19 cellular contexts compared by ENCODE assay signal in the genomic region with DNA sequence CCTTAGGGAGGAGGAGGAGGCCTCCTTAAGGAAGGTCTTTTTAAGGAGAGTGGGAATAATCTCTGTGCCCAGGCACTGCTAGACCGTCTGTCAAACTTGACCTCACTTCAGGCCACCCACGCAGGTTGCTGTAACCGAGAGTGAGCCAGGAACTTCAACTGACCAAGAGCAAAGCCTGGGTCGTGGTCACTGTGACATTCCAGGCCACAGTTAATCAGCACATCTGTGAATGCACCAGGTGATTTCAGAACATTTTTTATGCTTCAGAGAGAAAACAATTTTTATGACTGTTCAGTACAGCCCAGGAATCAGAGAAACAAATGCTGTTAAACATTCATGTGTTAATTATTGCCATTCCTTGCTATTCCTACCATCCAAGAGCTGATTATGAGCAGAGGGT.
"Had no signal": no experiment of that assay in that cellular context is flagged by ENCODE, and none has a peak within 500 bp of the region (broad histone marks: within the 10 kb centered on the region; RNA-seq: fewer than 3 reads in every experiment).

No MANE protein-coding gene starts in this region.

- H3K36me3 ChIP-seq: breast epithelium, gastrocnemius medialis, lower lobe of right lung, pancreas, right atrium auricular region, stomach, tibial nerve had no signal

- FAIRE-seq: colon, pancreas had no signal

- H3K79me2 ChIP-seq: hepatocyte had no signal

- H3K4me1 Mint-ChIP-seq: central memory CD8-positive, alpha-beta T cell; stimulated activated naive B cell treated with anti-CD40 and anti-IgM and Interleukin-4, amounts not matched to agents 10 μg/mL and 1 μg/mL and 100 μg/mL, for 72 hours had no signal

- H3K4me3 Mint-ChIP-seq: activated CD4-positive, alpha-beta memory T cell treated with anti-CD3 and anti-CD28 coated beads for 36 hours; activated T-cell treated with anti-CD3 and anti-CD28 coated beads, Interleukin-2, amount 50 U/mL, for 24 hours; central memory CD8-positive, alpha-beta T cell; natural killer cell treated with Interleukin-12 subunit alpha and Interleukin-12 subunit beta and Interleukin-15 and Interleukin-18, amount 100 ng/mL, for 72 hours; stimulated activated naive B cell treated with anti-CD40 and anti-IgM and Interleukin-4, amounts not matched to agents 10 μg/mL and 1 μg/mL and 100 μg/mL, for 72 hours; T-helper 2 cell treated with Interferon-gamma antibody and Interleukin-4, amounts not matched to agents 5 μg/mL and 100 μg/mL, for 36 hours had no signal

- H3K4me1 ChIP-seq: breast epithelium, gastrocnemius medialis, pancreas, psoas muscle, right atrium auricular region, stomach, tibial nerve had no signal

- DNase-seq: amniotic stem cell; effector CD4-positive, alpha-beta T cell; gastrocnemius medialis; lower lobe of right lung had no signal

- H2AFZ ChIP-seq: hepatocyte had no signal

- H3K36me3 Mint-ChIP-seq: activated CD4-positive, alpha-beta memory T cell treated with anti-CD3 and anti-CD28 coated beads for 36 hours; natural killer cell treated with Interleukin-12 subunit alpha and Interleukin-12 subunit beta and Interleukin-15 and Interleukin-18, amount 100 ng/mL, for 72 hours; stimulated activated naive B cell treated with anti-CD40 and anti-IgM and Interleukin-4, amounts not matched to agents 10 μg/mL and 1 μg/mL and 100 μg/mL, for 72 hours had no signal

- H3K4me3 ChIP-seq: breast epithelium, gastrocnemius medialis, hepatocyte, lower lobe of right lung, pancreas, psoas muscle, right atrium auricular region, stomach, tibial nerve had no signal

- H3K9me3 Mint-ChIP-seq: activated CD4-positive, alpha-beta memory T cell treated with anti-CD3 and anti-CD28 coated beads for 36 hours; activated T-cell treated with anti-CD3 and anti-CD28 coated beads, Interleukin-2, amount 50 U/mL, for 24 hours; central memory CD8-positive, alpha-beta T cell; natural killer cell treated with Interleukin-12 subunit alpha and Interleukin-12 subunit beta and Interleukin-15 and Interleukin-18, amount 100 ng/mL, for 72 hours; stimulated activated naive B cell treated with anti-CD40 and anti-IgM and Interleukin-4, amounts not matched to agents 10 μg/mL and 1 μg/mL and 100 μg/mL, for 72 hours; T-helper 2 cell treated with Interferon-gamma antibody and Interleukin-4, amounts not matched to agents 5 μg/mL and 100 μg/mL, for 36 hours had no signal

- H3K27me3 ChIP-seq: breast epithelium, gastrocnemius medialis, hepatocyte, pancreas, right atrium auricular region, tibial nerve had no signal

- ATAC-seq: gastrocnemius medialis; natural killer cell treated with Interleukin-12 subunit alpha and Interleukin-12 subunit beta and Interleukin-15 and Interleukin-18, amount 100 ng/mL, for 72 hours had no signal

- H3K9me3 ChIP-seq: breast epithelium, gastrocnemius medialis, lower lobe of right lung, pancreas, psoas muscle, right atrium auricular region, stomach, tibial nerve had no signal

- H3K27ac ChIP-seq: breast epithelium, epithelial cell of prostate, gastrocnemius medialis, hepatocyte, lower lobe of right lung, pancreas, psoas muscle, right atrium auricular region, stomach, tibial nerve had no signal

- H3K27ac Mint-ChIP-seq: activated CD4-positive, alpha-beta memory T cell treated with anti-CD3 and anti-CD28 coated beads for 36 hours; activated T-cell treated with anti-CD3 and anti-CD28 coated beads, Interleukin-2, amount 50 U/mL, for 24 hours; natural killer cell treated with Interleukin-12 subunit alpha and Interleukin-12 subunit beta and Interleukin-15 and Interleukin-18, amount 100 ng/mL, for 72 hours; stimulated activated naive B cell treated with anti-CD40 and anti-IgM and Interleukin-4, amounts not matched to agents 10 μg/mL and 1 μg/mL and 100 μg/mL, for 72 hours; T-helper 2 cell treated with Interferon-gamma antibody and Interleukin-4, amounts not matched to agents 5 μg/mL and 100 μg/mL, for 36 hours had no signal

- H3K27me3 Mint-ChIP-seq: activated CD4-positive, alpha-beta memory T cell treated with anti-CD3 and anti-CD28 coated beads for 36 hours; stimulated activated naive B cell treated with anti-CD40 and anti-IgM and Interleukin-4, amounts not matched to agents 10 μg/mL and 1 μg/mL and 100 μg/mL, for 72 hours had no signal

- H3K4me2 ChIP-seq: hepatocyte had no signal
